In the genomic region with DNA sequence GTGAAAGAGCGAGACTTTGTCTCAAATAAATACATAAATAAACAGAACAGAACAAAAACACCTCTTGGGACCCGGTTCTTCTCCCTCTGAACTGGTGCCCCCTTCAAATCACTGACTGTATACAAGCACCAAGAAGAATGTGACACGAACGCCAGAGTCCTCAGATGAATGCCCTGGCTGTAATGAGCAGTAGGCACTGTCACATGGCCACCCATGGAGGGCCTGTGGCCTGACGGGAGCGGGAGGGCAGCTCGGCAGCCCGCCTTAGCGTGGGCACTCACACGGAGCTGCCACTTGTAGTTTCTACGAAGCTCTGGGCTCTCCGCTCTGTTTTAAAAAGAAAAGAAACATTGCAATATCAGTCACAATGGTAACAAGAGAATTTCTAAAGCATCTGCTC, we compare ENCODE assay signal across 24 cellular contexts.
DNase-seq lines count a peak whose midpoint lies in the region; ATAC-seq lines count a peak whose summit lies in the region.
"Had no signal": no experiment of that assay in that cellular context is flagged by ENCODE, and none has a peak within 500 bp of the region (broad histone marks: within the 10 kb centered on the region; RNA-seq: fewer than 3 reads in every experiment).

No MANE protein-coding gene starts in this region.

- peak; percentile 10 for DNase-seq in Right ventricle myocardium superior
- DNase-seq in right cardiac atrium: no peak
- peak; percentile 12 for DNase-seq in inferior parietal cortex (ENCODE audit: extremely low spot score)
- DNase-seq in retina: peak; percentile 54
- DNase-seq in HuH-7.5 (ENCODE audit: low spot score): no peak
- DNase-seq in DMS153 (lab: John Stamatoyannopoulos, UW): no peak
- no peak for DNase-seq in SHP77 (lab: John Stamatoyannopoulos, UW)
- DNase-seq: COR-L47; DMS79 treated with DMSO at 0.1 percent for 48 hours; GM23248; HCEC 1CT; KG1; NCI-H1092 treated with DMSO at 0.1 percent for 48 hours; NCI-H1436 treated with DMSO at 0.1 percent for 48 hours; NCI-H1930; NCI-H345; NCI-H524; NCI-H774; NK-92 treated with Interleukin-12 subunit alpha and Interleukin-12 subunit beta, amount 100 ng/mL, for 24 hours had no signal

- H3K27me3 ChIP-seq in right cardiac atrium (ENCODE audit: control insufficient read depth, insufficient read depth): no peaks in the 10 kb centered on the region
- H3K27me3 ChIP-seq: SJSA1 had no signal

- H3K4me1 ChIP-seq in right cardiac atrium (ENCODE audit: control insufficient read depth, insufficient read depth, low read length): no peaks in the 10 kb centered on the region
- H3K4me1 ChIP-seq: A549, SJSA1 had no signal

- H3K4me3 ChIP-seq in right cardiac atrium (ENCODE audit: low read length): no peak overlapping the region
- H3K4me3 ChIP-seq: A549, GM12878, GM23248, SJSA1 had no signal

- H3K9me3 ChIP-seq in right cardiac atrium (ENCODE audit: control insufficient read depth, low read length): no peaks in the 10 kb centered on the region
- H3K9me3 ChIP-seq: A549, SJSA1 had no signal

- ATAC-seq in Right ventricle myocardium superior (ENCODE audit: poor library complexity) (no peak), right cardiac atrium (no peak), GM21717 (IDR thresholded peaks at IDR 0.05; ENCODE audit: unreplicated experiment) (no peak)
- ATAC-seq: A549, GM12878, Panc1 had no signal

- intact Hi-C loops in Right ventricle myocardium superior (cut with DNase I): no loop called here
- intact Hi-C loops in right cardiac atrium (cut with DNase I): no loop called here

- H3K27ac ChIP-seq in right cardiac atrium (ENCODE audit: low read length): no peak overlapping the region
- H3K27ac ChIP-seq: A549, GM23248, SJSA1 had no signal

- 89% methylated on average over 12 of the region's 12 CpGs for WGBS in right cardiac atrium

Comparison
In these comparisons a context has a peak if more than half of its experiments do, and no peak if none do; other contexts are left out.
1. DNase-seq: peak in Right ventricle myocardium superior (single experiment), inferior parietal cortex (single experiment) and retina (single experiment); none in right cardiac atrium (0 of 3), HuH-7.5 (single experiment), DMS153 (single experiment) and SHP77 (0 of 2).